Comparison of ENCODE assay signal across 1 cellular context in the genomic region with DNA sequence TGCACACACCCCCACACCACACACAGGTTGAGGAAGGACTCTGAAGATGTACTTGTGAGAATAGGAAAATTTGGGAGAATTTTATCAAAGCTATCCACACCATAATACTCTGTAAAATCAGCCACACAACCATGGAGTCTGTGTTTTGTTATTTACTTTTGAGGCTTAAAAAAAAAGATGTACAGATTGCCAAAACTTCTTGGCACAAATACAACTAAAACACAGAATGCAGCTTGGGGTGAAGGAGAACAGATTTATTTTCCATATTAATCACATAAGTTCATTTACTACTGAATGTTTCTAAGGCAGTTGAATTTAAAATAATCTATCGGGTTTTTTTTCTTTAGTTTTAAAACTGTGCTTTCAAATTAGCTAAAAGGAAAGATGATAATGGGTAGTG.
TF ChIP-seq lines count a peak whose summit lies in the region.

No MANE protein-coding gene starts in this region.

TF ChIP-seq in SK-N-SH, 30 proteins besides CTCF, POLR2A, EP300 and RAD21:
- TF ChIP-seq CHD2 (IDR thresholded peaks at IDR 0.05; ENCODE audit: low read length, partially characterized antibody) (no peak), SIN3A (IDR thresholded peaks at IDR 0.05; ENCODE audit: borderline replicate concordance, low read depth, low read length) (no peak), NFIC (IDR thresholded peaks at IDR 0.05; ENCODE audit: borderline replicate concordance) (peak; percentile 26; the same call in 1 of the 2 replicates)
